In the genomic region with DNA sequence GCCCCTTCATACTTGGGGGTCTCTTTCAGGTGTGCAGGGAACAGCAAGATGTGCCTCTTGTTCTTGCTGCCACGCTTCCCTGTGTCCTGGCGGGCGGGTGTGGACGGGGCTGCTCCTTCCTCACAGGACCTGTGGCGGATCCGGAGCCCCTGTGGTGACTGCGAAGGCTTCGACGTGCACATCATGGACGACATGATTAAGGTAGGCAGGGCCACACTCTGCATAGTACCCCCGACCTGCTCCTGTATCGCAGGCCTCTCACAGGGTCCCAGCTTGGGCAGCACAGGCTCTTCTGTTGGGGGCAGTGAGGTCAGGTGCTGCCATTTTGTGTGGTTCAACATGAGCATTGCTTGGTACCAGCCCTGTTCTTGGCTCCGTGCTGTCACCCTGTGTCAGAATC, we compare ENCODE assay signal across 40 cellular contexts.
"Had no signal": no experiment of that assay in that cellular context is flagged by ENCODE, and none has a peak within 500 bp of the region (broad histone marks: within the 10 kb centered on the region; RNA-seq: fewer than 3 reads in every experiment).

No MANE protein-coding gene starts in this region.

- H3K9me3 Mint-ChIP-seq: activated CD4-positive, alpha-beta memory T cell treated with anti-CD3 and anti-CD28 coated beads, Interleukin-2, amount 10 ng/mL, durations not matched to agents 7 days and 5 days; activated CD4-positive, alpha-beta T cell treated with anti-CD3 and anti-CD28 coated beads, Interleukin-2, amount 10 ng/mL, durations not matched to agents 7 days and 5 days; activated naive CD4-positive, alpha-beta T cell treated with anti-CD3 and anti-CD28 coated beads for 36 hours; activated naive CD4-positive, alpha-beta T cell treated with anti-CD3 and anti-CD28 coated beads, Interleukin-2, amount 50 U/mL, for 72 hours; activated naive CD8-positive, alpha-beta T cell treated with anti-CD3 and anti-CD28 coated beads for 36 hours; activated T-cell treated with anti-CD3 and anti-CD28 coated beads, Interleukin-2, amount 50 U/mL, for 24 hours; activated T-helper 1 cell treated with anti-CD3 and anti-CD28 coated beads, Interleukin-12 subunit alpha, Interleukin-12 subunit beta, Interleukin-2, Interleukin-4 antibody, amounts not matched to agents 30 ng/mL and 10 ng/mL and 1 ng/mL, durations not matched to agents 14 hours and 24 hours and 36 hours; activated T-helper 17 cell treated with anti-CD3 and anti-CD28 coated beads, Interleukin-2, amount 50 U/mL, for 72 hours; central memory CD8-positive, alpha-beta T cell; T-helper 1 cell treated with Interleukin-12 subunit alpha and Interleukin-12 subunit beta and Interleukin-4 antibody, amounts not matched to agents 30 μg/mL and 1 μg/mL, for 36 hours; T-helper 2 cell treated with Interferon-gamma antibody and Interleukin-4, amounts not matched to agents 5 μg/mL and 100 μg/mL, for 36 hours; WTC11 had no signal

- DNase-seq: activated CD4-positive, alpha-beta memory T cell treated with anti-CD3 and anti-CD28 coated beads, Interleukin-2, amount 10 ng/mL, durations not matched to agents 7 days and 5 days; activated CD4-positive, alpha-beta T cell treated with anti-CD3 and anti-CD28 coated beads for 1 hour; activated CD4-positive, alpha-beta T cell treated with anti-CD3 and anti-CD28 coated beads for 36 hours; activated CD4-positive, alpha-beta T cell treated with anti-CD3 and anti-CD28 coated beads for 48 hours; activated CD4-positive, alpha-beta T cell treated with anti-CD3 and anti-CD28 coated beads, Interleukin-2, amount 10 ng/mL, durations not matched to agents 7 days and 5 days; activated CD4-positive, alpha-beta T cell treated with anti-CD3 and anti-CD28 coated beads, Interleukin-2, amount 50 U/mL, for 48 hours; activated CD4-positive, CD25-positive, alpha-beta regulatory T cell; activated CD8-positive, alpha-beta memory T cell treated with anti-CD3 and anti-CD28 coated beads for 24 hours; activated CD8-positive, alpha-beta memory T cell treated with anti-CD3 and anti-CD28 coated beads, Interleukin-2, amount 10 ng/mL, durations not matched to agents 7 days and 5 days; activated CD8-positive, alpha-beta memory T cell treated with anti-CD3 and anti-CD28 coated beads, Interleukin-2, amount 50 U/mL, for 48 hours; activated CD8-positive, alpha-beta T cell treated with anti-CD3 and anti-CD28 coated beads, Interleukin-2, amount 10 ng/mL, durations not matched to agents 7 days and 5 days; activated effector memory CD4-positive, alpha-beta T cell treated with anti-CD3 and anti-CD28 coated beads, Interleukin-2, amount 50 U/mL, for 16 hours; activated gamma-delta T cell treated with Interleukin-2 at 50 U/mL for 16 hours; activated naive CD4-positive, alpha-beta T cell; activated naive CD4-positive, alpha-beta T cell treated with anti-CD3 and anti-CD28 coated beads for 36 hours; activated naive CD4-positive, alpha-beta T cell treated with anti-CD3 and anti-CD28 coated beads, Interleukin-2, amount 50 U/mL, for 16 hours; activated naive CD8-positive, alpha-beta T cell treated with anti-CD3 and anti-CD28 coated beads for 36 hours; activated T-cell treated with anti-CD3 and anti-CD28 coated beads, Interleukin-2, amount 50 U/mL, for 24 hours; activated T-cell treated with anti-CD3 and anti-CD28 coated beads, Interleukin-2, amount 50 U/mL, for 48 hours; adrenal gland; amniotic stem cell; body of pancreas; brain microvascular endothelial cell; caudate nucleus; cerebellar nuclear complex; T-helper 1 cell; T-helper 2 cell; T-helper 9 cell; WERI-Rb-1 had no signal

- ATAC-seq: activated CD4-positive, alpha-beta T cell treated with anti-CD3 and anti-CD28 coated beads for 36 hours; activated CD4-positive, CD25-positive, alpha-beta regulatory T cell treated with anti-CD3 and anti-CD28 coated beads, Interleukin-2, amount 50 U/mL, for 24 hours; activated CD8-positive, alpha-beta memory T cell treated with anti-CD3 and anti-CD28 coated beads, Interleukin-2, amount 10 ng/mL, durations not matched to agents 7 days and 5 days; activated CD8-positive, alpha-beta T cell treated with anti-CD3 and anti-CD28 coated beads, Interleukin-2, amount 10 ng/mL, durations not matched to agents 7 days and 5 days; activated naive CD4-positive, alpha-beta T cell treated with anti-CD3 and anti-CD28 coated beads, Interleukin-2, amount 50 U/mL, for 72 hours; activated T-helper 17 cell treated with anti-CD3 and anti-CD28 coated beads, Interleukin-2, amount 50 U/mL, for 72 hours; body of pancreas; WTC11 had no signal

- H3K4me3 ChIP-seq: adrenal gland, body of pancreas, breast epithelium, cardiac muscle cell had no signal

- FAIRE-seq: astrocyte had no signal

- H3K4me3 Mint-ChIP-seq: activated CD4-positive, alpha-beta memory T cell treated with anti-CD3 and anti-CD28 coated beads, Interleukin-2, amount 10 ng/mL, durations not matched to agents 7 days and 5 days; activated CD4-positive, alpha-beta T cell treated with anti-CD3 and anti-CD28 coated beads for 36 hours; activated CD4-positive, alpha-beta T cell treated with anti-CD3 and anti-CD28 coated beads, Interleukin-2, amount 10 ng/mL, durations not matched to agents 7 days and 5 days; activated CD8-positive, alpha-beta memory T cell treated with anti-CD3 and anti-CD28 coated beads, Interleukin-2, amount 10 ng/mL, durations not matched to agents 7 days and 5 days; activated CD8-positive, alpha-beta T cell treated with anti-CD3 and anti-CD28 coated beads, Interleukin-2, amount 10 ng/mL, durations not matched to agents 7 days and 5 days; activated naive CD4-positive, alpha-beta T cell treated with anti-CD3 and anti-CD28 coated beads for 36 hours; activated naive CD8-positive, alpha-beta T cell treated with anti-CD3 and anti-CD28 coated beads for 36 hours; activated T-cell treated with anti-CD3 and anti-CD28 coated beads, Interleukin-2, amount 50 U/mL, for 24 hours; activated T-helper 1 cell treated with anti-CD3 and anti-CD28 coated beads, Interleukin-12 subunit alpha, Interleukin-12 subunit beta, Interleukin-2, Interleukin-4 antibody, amounts not matched to agents 30 ng/mL and 10 ng/mL and 1 ng/mL, durations not matched to agents 14 hours and 24 hours and 36 hours; activated T-helper 17 cell treated with anti-CD3 and anti-CD28 coated beads, Interleukin-2, amount 50 U/mL, for 72 hours; central memory CD8-positive, alpha-beta T cell; T-helper 1 cell treated with Interleukin-12 subunit alpha and Interleukin-12 subunit beta and Interleukin-4 antibody, amounts not matched to agents 30 μg/mL and 1 μg/mL, for 36 hours; T-helper 2 cell treated with Interferon-gamma antibody and Interleukin-4, amounts not matched to agents 5 μg/mL and 100 μg/mL, for 36 hours; WTC11 had no signal

- H3K27ac ChIP-seq: adrenal gland, body of pancreas, brain microvascular endothelial cell, breast epithelium, cardiac muscle cell, WERI-Rb-1 had no signal

- H3K4me1 ChIP-seq: body of pancreas, breast epithelium had no signal

- H3K27ac Mint-ChIP-seq: activated CD4-positive, alpha-beta memory T cell treated with anti-CD3 and anti-CD28 coated beads, Interleukin-2, amount 10 ng/mL, durations not matched to agents 7 days and 5 days; activated CD4-positive, alpha-beta T cell treated with anti-CD3 and anti-CD28 coated beads for 36 hours; activated CD4-positive, alpha-beta T cell treated with anti-CD3 and anti-CD28 coated beads, Interleukin-2, amount 10 ng/mL, durations not matched to agents 7 days and 5 days; activated CD8-positive, alpha-beta memory T cell treated with anti-CD3 and anti-CD28 coated beads, Interleukin-2, amount 10 ng/mL, durations not matched to agents 7 days and 5 days; activated CD8-positive, alpha-beta T cell treated with anti-CD3 and anti-CD28 coated beads, Interleukin-2, amount 10 ng/mL, durations not matched to agents 7 days and 5 days; activated naive CD4-positive, alpha-beta T cell treated with anti-CD3 and anti-CD28 coated beads for 36 hours; activated naive CD4-positive, alpha-beta T cell treated with anti-CD3 and anti-CD28 coated beads, Interleukin-2, amount 50 U/mL, for 72 hours; activated naive CD8-positive, alpha-beta T cell treated with anti-CD3 and anti-CD28 coated beads for 36 hours; activated T-cell treated with anti-CD3 and anti-CD28 coated beads, Interleukin-2, amount 50 U/mL, for 24 hours; activated T-helper 1 cell treated with anti-CD3 and anti-CD28 coated beads, Interleukin-12 subunit alpha, Interleukin-12 subunit beta, Interleukin-2, Interleukin-4 antibody, amounts not matched to agents 30 ng/mL and 10 ng/mL and 1 ng/mL, durations not matched to agents 14 hours and 24 hours and 36 hours; activated T-helper 17 cell treated with anti-CD3 and anti-CD28 coated beads, Interleukin-2, amount 50 U/mL, for 72 hours; T-helper 1 cell treated with Interleukin-12 subunit alpha and Interleukin-12 subunit beta and Interleukin-4 antibody, amounts not matched to agents 30 μg/mL and 1 μg/mL, for 36 hours; T-helper 2 cell treated with Interferon-gamma antibody and Interleukin-4, amounts not matched to agents 5 μg/mL and 100 μg/mL, for 36 hours; WTC11 had no signal

- H3K9me3 ChIP-seq: adrenal gland, body of pancreas, breast epithelium had no signal

- H3K27me3 ChIP-seq: adrenal gland, body of pancreas, brain microvascular endothelial cell, breast epithelium, cardiac muscle cell had no signal

- H3K27me3 Mint-ChIP-seq: activated CD4-positive, alpha-beta memory T cell treated with anti-CD3 and anti-CD28 coated beads, Interleukin-2, amount 10 ng/mL, durations not matched to agents 7 days and 5 days; activated CD4-positive, alpha-beta T cell treated with anti-CD3 and anti-CD28 coated beads for 36 hours; activated CD8-positive, alpha-beta memory T cell treated with anti-CD3 and anti-CD28 coated beads, Interleukin-2, amount 10 ng/mL, durations not matched to agents 7 days and 5 days; activated naive CD8-positive, alpha-beta T cell treated with anti-CD3 and anti-CD28 coated beads for 36 hours; activated T-cell treated with anti-CD3 and anti-CD28 coated beads, Interleukin-2, amount 50 U/mL, for 24 hours; activated T-helper 17 cell treated with anti-CD3 and anti-CD28 coated beads, Interleukin-2, amount 50 U/mL, for 72 hours; central memory CD8-positive, alpha-beta T cell had no signal

- H3K4me1 Mint-ChIP-seq: WTC11 had no signal
